ENCODE assay signal across 20 cellular contexts in the genomic region with DNA sequence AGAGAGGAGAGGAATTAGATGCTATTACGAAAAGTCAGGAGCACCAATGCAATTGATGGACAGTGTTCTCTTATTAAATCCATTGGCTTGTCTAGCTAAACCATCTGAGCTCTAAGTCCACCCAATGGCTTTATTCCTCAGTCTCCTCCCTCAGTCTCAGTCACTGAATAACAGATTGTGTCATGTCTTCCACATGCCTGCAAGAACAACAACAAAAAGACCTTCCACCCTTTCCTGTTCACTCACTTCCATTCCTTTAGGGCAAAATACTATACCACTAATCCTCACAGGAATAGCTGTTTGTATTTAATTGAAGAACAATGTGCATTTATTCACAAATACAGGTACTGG.
A peak's percentile ranks its signal among the peaks of the same experiment; 100 is the strongest.
DNase-seq lines count a peak whose midpoint lies in the region; ATAC-seq and TF ChIP-seq lines count a peak whose summit lies in the region.
"Had no signal": no experiment of that assay in that cellular context is flagged by ENCODE, and none has a peak within 500 bp of the region (broad histone marks: within the 10 kb centered on the region; RNA-seq: fewer than 3 reads in every experiment).

No MANE protein-coding gene starts in this region.

- peaks cover 0 to 5% (median 0%) of the 10 kb centered on the region in 3 donors for H3K4me1 Mint-ChIP-seq in T-cell
- H3K4me1 Mint-ChIP-seq: CD4-positive, CD25-positive, alpha-beta regulatory T cell had no signal

- in situ Hi-C loops in Caki2 (cut with HindIII; ENCODE audit: low pct_unique_long_range_greater_than_20kb, low sequenced_read_pairs): no loop called here

- H2AK5ac ChIP-seq in neuronal stem cell (ENCODE audit: low read depth, low read length): no peak overlapping the region

- H3K27ac ChIP-seq in neuronal stem cell (replicated peaks; ENCODE audit: low read length): peak overlapping the region; percentile 32
- H3K27ac ChIP-seq: PC-9, RWPE1 had no signal

- H3K4me3 Mint-ChIP-seq in T-cell: no peak overlapping the region
- H3K4me3 Mint-ChIP-seq: CD4-positive, CD25-positive, alpha-beta regulatory T cell had no signal

- H3K4ac ChIP-seq in neuronal stem cell (ENCODE audit: low read length): no peak overlapping the region

- H3K4me2 ChIP-seq in neuronal stem cell (ENCODE audit: insufficient read depth, low read length, poor library complexity, severe bottlenecking): no peak overlapping the region
- H3K4me2 ChIP-seq: PC-9 had no signal

- POLR2A ChIA-PET in T-cell (lab: Charles Lee): no interaction called here

- H2BK120ac ChIP-seq in neuronal stem cell (ENCODE audit: low read depth, low read length): no peak overlapping the region

- H3K9ac ChIP-seq in neuronal stem cell (ENCODE audit: low read depth, low read length, poor library complexity): no peak overlapping the region

- no peaks in the 10 kb centered on the region for H3K27me3 ChIP-seq in neuronal stem cell (ENCODE audit: control insufficient read depth in 3 of 3, insufficient read depth in 3 of 3, low read depth in 1 of 3, low read length in 3 of 3)

- H3K4me1 ChIP-seq in neuronal stem cell (ENCODE audit: control insufficient read depth in 2 of 2, insufficient read depth in 1 of 2, low read depth in 1 of 2, low read length in 2 of 2): peaks cover 0 to 9% of the 10 kb centered on the region in 2 donors

- TF ChIP-seq CTCF in epithelial cell of proximal tubule (conservative IDR thresholded peaks at IDR 0.05; ENCODE audit: low read depth, low read length): no peak

- H3K23ac ChIP-seq in neuronal stem cell (ENCODE audit: low read depth, low read length, poor library complexity): no peak overlapping the region

- H2BK12ac ChIP-seq in neuronal stem cell (ENCODE audit: low read length): no peak overlapping the region

- H4K91ac ChIP-seq in neuronal stem cell (ENCODE audit: low read depth, low read length, poor library complexity): no peak overlapping the region

- WGBS in neuronal stem cell (ENCODE audit: extremely low coverage in 2 of 2, insufficient read length in 2 of 2, insufficient replicate concordance in 1 of 2), 2 donors: no CpG with 5 or more reads among the region's 1 CpG

- H3K36me3 ChIP-seq in neuronal stem cell (replicated peaks in 1 of 2; ENCODE audit: control insufficient read depth in 2 of 2, insufficient read depth in 2 of 2, low read length in 2 of 2): no peaks in the 10 kb centered on the region

- H3K18ac ChIP-seq in neuronal stem cell (ENCODE audit: low read length): no peak overlapping the region

- H2BK15ac ChIP-seq in neuronal stem cell (ENCODE audit: low read length): no peak overlapping the region

- H3K9me3 ChIP-seq in neuronal stem cell (replicated peaks in 1 of 2; ENCODE audit: control insufficient read depth in 2 of 2, insufficient read depth in 1 of 2, low read depth in 1 of 2, low read length in 2 of 2): no peaks in the 10 kb centered on the region
- H3K9me3 ChIP-seq: Caco-2 had no signal

- no peak overlapping the region for H3K14ac ChIP-seq in neuronal stem cell (ENCODE audit: low read length)

- no peaks in the 10 kb centered on the region for H3K36me3 Mint-ChIP-seq in T-cell
- H3K36me3 Mint-ChIP-seq: CD4-positive, CD25-positive, alpha-beta regulatory T cell had no signal

- peaks cover 0 to 4% (median 2%) of the 10 kb centered on the region in 3 donors for H3K9me3 Mint-ChIP-seq in T-cell

- no peak overlapping the region for H4K8ac ChIP-seq in neuronal stem cell (ENCODE audit: low read depth, low read length)

- peak; percentile 20 for ATAC-seq in HG03439 (IDR thresholded peaks at IDR 0.05; ENCODE audit: unreplicated experiment)
- ATAC-seq in T-cell (replicated peaks in 1 of 4): no peak
- no peak for ATAC-seq in HG02623 (IDR thresholded peaks at IDR 0.05; ENCODE audit: unreplicated experiment)
- no peak for ATAC-seq in HG03097 (IDR thresholded peaks at IDR 0.05; ENCODE audit: low FRiP score, unreplicated experiment)
- ATAC-seq: SK-N-SH treated with all-trans-retinoic acid at 6 μM for 48 hours had no signal

- H3K79me1 ChIP-seq in neuronal stem cell (ENCODE audit: low read depth, low read length): no peaks in the 10 kb centered on the region

- H3K27me3 Mint-ChIP-seq in T-cell: peaks cover 7 to 14% of the 10 kb centered on the region in 2 donors

- peak; percentile 38 for DNase-seq in Caki2 (ENCODE audit: low read depth)
- peak; percentile 84 for DNase-seq in epithelial cell of proximal tubule (ENCODE audit: low read depth)
- no peak for DNase-seq in neuronal stem cell (ENCODE audit: low spot score)
- DNase-seq in T-cell: no peak
- DNase-seq: Caco-2; CD4-positive, CD25-positive, alpha-beta regulatory T cell; DMS53; IMR-90; Karpas-422; NCI-H1417 treated with DMSO at 0.1 percent for 48 hours; NCI-H187 treated with DMSO at 0.1 percent for 48 hours; NCI-H2227 treated with DMSO at 0.1 percent for 48 hours; NCI-H524; PC-9; SIG-M5 had no signal

- CTCF ChIA-PET in T-cell (lab: Charles Lee): no interaction called here

- H3K27ac Mint-ChIP-seq in T-cell: no peak overlapping the region
- H3K27ac Mint-ChIP-seq: CD4-positive, CD25-positive, alpha-beta regulatory T cell had no signal

- no peak overlapping the region for H2BK5ac ChIP-seq in neuronal stem cell (ENCODE audit: low read length)

- no peak overlapping the region for H2AFZ ChIP-seq in neuronal stem cell (ENCODE audit: low read length)
- H2AFZ ChIP-seq: PC-9 had no signal

- H3K4me3 ChIP-seq in epithelial cell of proximal tubule (ENCODE audit: low read depth, low read length) (no peak overlapping the region), neuronal stem cell (ENCODE audit: low read length in 2 of 2) (no peak overlapping the region)
- H3K4me3 ChIP-seq: PC-9 had no signal

Comparison
In these comparisons a context has a peak if more than half of its experiments do, and no peak if none do; other contexts are left out.
1. DNase-seq: peak in Caki2 (single experiment) and epithelial cell of proximal tubule (single experiment); none in neuronal stem cell (single experiment) and T-cell (0 of 34).